Comparison of ENCODE assay signal across 15 cellular contexts in the genomic region with DNA sequence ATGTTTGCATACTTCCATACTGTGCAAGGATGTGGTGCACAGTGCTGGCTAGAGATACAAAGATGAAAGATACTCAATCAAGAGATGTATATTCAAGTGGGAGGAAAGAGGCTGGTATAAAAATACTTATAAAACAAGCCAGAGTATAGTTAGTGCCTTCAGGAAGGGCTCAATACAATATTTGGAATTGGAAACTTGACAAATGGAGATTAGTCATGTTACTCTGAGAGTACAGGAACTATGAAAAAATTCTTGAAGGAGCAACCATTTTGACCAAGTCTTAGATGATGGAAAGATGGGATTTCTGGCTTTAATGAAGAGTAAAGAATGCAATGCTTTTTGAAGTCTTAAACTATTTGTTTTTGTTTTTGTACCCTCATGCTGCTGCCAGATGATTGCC. TPM values are rescaled to one million over a fixed set of nuclear protein-coding genes. Genes with fewer than 3 reads are reported as not detected.
A peak's percentile ranks its signal among the peaks of the same experiment; 100 is the strongest.
DNase-seq lines count a peak whose midpoint lies in the region; ATAC-seq and TF ChIP-seq lines count a peak whose summit lies in the region.
"Had no signal": no experiment of that assay in that cellular context is flagged by ENCODE, and none has a peak within 500 bp of the region (broad histone marks: within the 10 kb centered on the region; RNA-seq: fewer than 3 reads in every experiment).

No MANE protein-coding gene starts in this region.

- in situ Hi-C loops in IMR-90 (cut with MboI; ENCODE audit: low sequenced_read_pairs) = loop anchor here (5.0 to 25.0 kb wide), 2 partner anchors 53 to 1118 kb away; no protein-coding TSS in a partner anchor

- no peak overlapping the region for H3K4ac ChIP-seq in IMR-90 (ENCODE audit: low read depth, low read length)

- no peak overlapping the region for H3K18ac ChIP-seq in IMR-90 (ENCODE audit: low read depth, low read length)

- peak overlapping the region; percentile 35; the same call in 1 of the 2 replicates for H3K4me2 ChIP-seq in IMR-90 (ENCODE audit: low read depth, low read length)
- H3K4me2 ChIP-seq: GM23338, PC-9 had no signal

- no peak overlapping the region for H3K56ac ChIP-seq in IMR-90 (ENCODE audit: extremely low read depth, insufficient read depth, low read length)

- TF ChIP-seq POLR2A in IMR-90 (IDR thresholded peaks at IDR 0.05; ENCODE audit: low read depth, low read length) (no peak), sigmoid colon (IDR thresholded peaks at IDR 0.05) (no peak)

- dilution Hi-C loops in IMR-90 (cut with HindIII; ENCODE audit: low sequenced_read_pairs, unreplicated experiment) = no loop called here

- H3K36me3 ChIP-seq in IMR-90 (ENCODE audit: control insufficient read depth, insufficient read depth, low read length) (no peaks in the 10 kb centered on the region), sigmoid colon (no peaks in the 10 kb centered on the region)

- H4K20me1 ChIP-seq in IMR-90 (ENCODE audit: insufficient read depth, low read length) = peaks cover 32% of the 10 kb centered on the region

- no peak overlapping the region for H2BK20ac ChIP-seq in IMR-90 (ENCODE audit: low read depth, low read length)

- H3K27me3 ChIP-seq in IMR-90 (ENCODE audit: control insufficient read depth, insufficient read depth, low read length) (no peaks in the 10 kb centered on the region), sigmoid colon (no peaks in the 10 kb centered on the region)

- no peak overlapping the region for H3K27ac ChIP-seq in IMR-90 (ENCODE audit: insufficient read depth, low read length)
- H3K27ac ChIP-seq in sigmoid colon = no peak overlapping the region
- H3K27ac ChIP-seq: PC-9, SK-N-MC had no signal

- H3K79me1 ChIP-seq in IMR-90 (ENCODE audit: low read depth in 1 of 2, low read length in 2 of 2) = peaks cover 4 to 51% of the 10 kb centered on the region in 2 experiments; a peak in 3 of 4 replicates

- no peak overlapping the region for H3K23ac ChIP-seq in IMR-90 (ENCODE audit: low read depth, low read length)

- no peak overlapping the region for H4K91ac ChIP-seq in IMR-90 (ENCODE audit: insufficient read depth, low read depth, low read length)

- no peak overlapping the region for H2AK5ac ChIP-seq in IMR-90 (ENCODE audit: low read depth, low read length)

- CTCF ChIA-PET in IMR-90 (lab: Yijun Ruan, JAX) = interaction anchor here (0.8 kb wide), 1 partner anchor 45 kb away, joined by 3 read pairs; no protein-coding TSS in a partner anchor

- no peak overlapping the region for H2AK9ac ChIP-seq in IMR-90 (replicated peaks; ENCODE audit: low read depth, low read length, poor library complexity)

- no peak overlapping the region for H4K8ac ChIP-seq in IMR-90 (ENCODE audit: low read depth in 2 of 2, low read length in 2 of 2)

- H3K4me3 ChIP-seq in AG10803 (ENCODE audit: low read length) (no peak overlapping the region), IMR-90 (ENCODE audit: insufficient read depth, low read depth, low read length) (no peak overlapping the region), fibroblast of pulmonary artery (replicated peaks; ENCODE audit: low read depth, low read length) (no peak overlapping the region), sigmoid colon (no peak overlapping the region)
- H3K4me3 ChIP-seq: GM23338, PC-9, SK-N-MC had no signal

- no TSS peak for BruUV-seq in IMR-90 (replicated peaks; lab: Mats Ljungman, UMichigan)

- no peak overlapping the region for H2BK120ac ChIP-seq in IMR-90 (ENCODE audit: low read depth, low read length)

- no peak for TF ChIP-seq EP300 in sigmoid colon (IDR thresholded peaks at IDR 0.05)

- ATAC-seq in IMR-90 (ENCODE audit: low read depth) = peak; percentile 55; the same call in 1 of the 2 replicates
- ATAC-seq in GM21825 (IDR thresholded peaks at IDR 0.05; ENCODE audit: unreplicated experiment) = no peak
- ATAC-seq in HG03108 (IDR thresholded peaks at IDR 0.05; ENCODE audit: unreplicated experiment) = no peak
- ATAC-seq: GM23338 had no signal

- H3K4me1 ChIP-seq in IMR-90 (ENCODE audit: control insufficient read depth, insufficient read depth, low read length) = peaks cover 8% of the 10 kb centered on the region
- H3K4me1 ChIP-seq in sigmoid colon = peaks cover 0 to 56% (median 33%) of the 10 kb centered on the region in 4 donors

- intact Hi-C loops in IMR-90 (cut with micrococcal nuclease) = no loop called here
- intact Hi-C loops in sigmoid colon (cut with DNase I) = no loop called here

- no peak overlapping the region for H3K14ac ChIP-seq in IMR-90 (replicated peaks; ENCODE audit: low read depth, low read length)

- TF ChIP-seq RAD21 in IMR-90 (IDR thresholded peaks at IDR 0.05; ENCODE audit: low read length) = no peak

- H3K9ac ChIP-seq in IMR-90 (ENCODE audit: low read depth, low read length) = no peak overlapping the region

- H2AFZ ChIP-seq in IMR-90 (replicated peaks; ENCODE audit: low read length, poor library complexity) = no peak overlapping the region
- H2AFZ ChIP-seq: GM23338, PC-9 had no signal

- TF ChIP-seq CTCF in AG10803 (conservative IDR thresholded peaks at IDR 0.05; ENCODE audit: low read length) (no peak), IMR-90 (conservative IDR thresholded peaks at IDR 0.05; ENCODE audit: low read depth, low read length) (no peak), fibroblast of pulmonary artery (IDR thresholded peaks at IDR 0.05; ENCODE audit: low read length, missing control alignments) (no peak), sigmoid colon (IDR thresholded peaks at IDR 0.05) (no peak)

- peaks cover 2% of the 10 kb centered on the region; the same call in 1 of the 2 replicates for H3K9me3 ChIP-seq in IMR-90 (ENCODE audit: control insufficient read depth, insufficient read depth, low read length)
- no peaks in the 10 kb centered on the region for H3K9me3 ChIP-seq in sigmoid colon

- no peak overlapping the region for H2BK15ac ChIP-seq in IMR-90 (ENCODE audit: low read depth, low read length)

- peak overlapping the region; percentile 33 for H2BK5ac ChIP-seq in IMR-90 (ENCODE audit: low read depth, low read length, poor library complexity, severe bottlenecking)

- peaks cover 4% of the 10 kb centered on the region; the same call in 1 of the 2 replicates for H3K9me1 ChIP-seq in IMR-90 (ENCODE audit: insufficient read depth, low read length)

- DNase-seq in AG10803 (ENCODE audit: low read depth) (peak; percentile 29), IMR-90 (peak; percentile 54), astrocyte of the hippocampus (ENCODE audit: low read depth, low spot score) (peak; percentile 12), fibroblast of pulmonary artery (ENCODE audit: low read depth) (peak; percentile 36), sigmoid colon (no peak)
- DNase-seq in stimulated activated CD4-positive, alpha-beta T cell treated with anti-CD3 and anti-CD28 coated beads, Interleukin-2, amount 100 ng/mL, for 48 hours = no peak
- DNase-seq: Caco-2, GDM1, NCI-H1048, NCI-H1694, PC-9 had no signal

- POLR2A ChIA-PET in IMR-90 (lab: Charles Lee; ENCODE audit: unreplicated experiment) = no interaction called here

- no peak overlapping the region; the same call in 1 of the 2 replicates for H4K5ac ChIP-seq in IMR-90 (ENCODE audit: low read depth, low read length)

TF ChIP-seq in IMR-90, 13 proteins besides CTCF, POLR2A, EP300 and RAD21:
- TF ChIP-seq CEBPB (IDR thresholded peaks at IDR 0.05; ENCODE audit: low read depth, low read length) (no peak), FOS (IDR thresholded peaks at IDR 0.05; ENCODE audit: low read depth, low read length) (no peak), MXI1 (IDR thresholded peaks at IDR 0.05; ENCODE audit: borderline replicate concordance, low read depth, low read length) (no peak), MAZ (IDR thresholded peaks at IDR 0.05; ENCODE audit: borderline replicate concordance, low read depth, low read length) (no peak), RFX5 (IDR thresholded peaks at IDR 0.05; ENCODE audit: low read depth, low read length) (no peak), RCOR1 (IDR thresholded peaks at IDR 0.05; ENCODE audit: insufficient replicate concordance, low read length) (no peak), NFE2L2 (IDR thresholded peaks at IDR 0.05; ENCODE audit: low read depth, low read length) (no peak), SMC3 (IDR thresholded peaks at IDR 0.05; ENCODE audit: low read depth, low read length) (no peak), CHD1 (IDR thresholded peaks at IDR 0.05; ENCODE audit: low read depth, low read length) (no peak), BHLHE40 (IDR thresholded peaks at IDR 0.05; ENCODE audit: low read depth, low read length) (no peak), MAFK (IDR thresholded peaks at IDR 0.05; ENCODE audit: low read depth, low read length) (no peak)
- TF ChIP-seq, protein P1, sequence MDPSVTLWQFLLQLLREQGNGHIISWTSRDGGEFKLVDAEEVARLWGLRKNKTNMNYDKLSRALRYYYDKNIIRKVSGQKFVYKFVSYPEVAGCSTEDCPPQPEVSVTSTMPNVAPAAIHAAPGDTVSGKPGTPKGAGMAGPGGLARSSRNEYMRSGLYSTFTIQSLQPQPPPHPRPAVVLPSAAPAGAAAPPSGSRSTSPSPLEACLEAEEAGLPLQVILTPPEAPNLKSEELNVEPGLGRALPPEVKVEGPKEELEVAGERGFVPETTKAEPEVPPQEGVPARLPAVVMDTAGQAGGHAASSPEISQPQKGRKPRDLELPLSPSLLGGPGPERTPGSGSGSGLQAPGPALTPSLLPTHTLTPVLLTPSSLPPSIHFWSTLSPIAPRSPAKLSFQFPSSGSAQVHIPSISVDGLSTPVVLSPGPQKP (IDR thresholded peaks at IDR 0.05; ENCODE audit: borderline replicate concordance, low read depth, low read length) = no peak
- TF ChIP-seq, protein P2, sequence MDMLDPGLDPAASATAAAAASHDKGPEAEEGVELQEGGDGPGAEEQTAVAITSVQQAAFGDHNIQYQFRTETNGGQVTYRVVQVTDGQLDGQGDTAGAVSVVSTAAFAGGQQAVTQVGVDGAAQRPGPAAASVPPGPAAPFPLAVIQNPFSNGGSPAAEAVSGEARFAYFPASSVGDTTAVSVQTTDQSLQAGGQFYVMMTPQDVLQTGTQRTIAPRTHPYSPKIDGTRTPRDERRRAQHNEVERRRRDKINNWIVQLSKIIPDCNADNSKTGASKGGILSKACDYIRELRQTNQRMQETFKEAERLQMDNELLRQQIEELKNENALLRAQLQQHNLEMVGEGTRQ (IDR thresholded peaks at IDR 0.05; ENCODE audit: low read depth, low read length) = no peak

RNA-seq across cellular contexts. Expression of a gene that starts 8.1 kb away (rescaled TPM):
- 20.1 and 26.7 TPM in 2 replicates for total RNA-seq in IMR-90 (2012; rRNA removed)
- polyA plus RNA-seq in IMR-90 (2012; rRNA removed) = 5.0 and 6.2 TPM in 2 replicates
- polyA plus RNA-seq in IMR-90 (2012; cell fraction: cytosol; rRNA removed) = 0.56 and 0.86 TPM in 2 replicates
- 0.81 and 8.1 TPM in 2 replicates for polyA plus RNA-seq in IMR-90 (2012; cell fraction: nucleus; rRNA removed; ENCODE audit: low replicate concordance)
- 10 to 100 TPM; 52.8 to 65.0 (median 59.9) TPM for total RNA-seq in sigmoid colon
- polyA plus RNA-seq in sigmoid colon = 10 to 100 TPM in 1 of 3 donors, 1 to 10 TPM in 2; 3.6 to 10.9 (median 5.1) TPM

RNA-seq across cellular contexts. Expression of a gene that starts 55.7 kb away (rescaled TPM):
- total RNA-seq in IMR-90 (2012; rRNA removed) (34.6 and 66.7 TPM in 2 replicates), sigmoid colon (100 to 1,000 TPM; 160 to 232 (median 222) TPM)
- polyA plus RNA-seq in IMR-90 (2012; rRNA removed) (22.6 and 28.7 TPM in 2 replicates), sigmoid colon (10 to 100 TPM; 22.0 to 39.6 (median 26.4) TPM)
- 1.2 and 1.4 TPM in 2 replicates for polyA plus RNA-seq in IMR-90 (2012; cell fraction: cytosol; rRNA removed)
- 7.5 and 85.4 TPM in 2 replicates for polyA plus RNA-seq in IMR-90 (2012; cell fraction: nucleus; rRNA removed; ENCODE audit: low replicate concordance)

Comparison
In these comparisons a context has a peak if more than half of its experiments do, and no peak if none do; other contexts are left out.
1. DNase-seq: peak in AG10803 (single experiment), IMR-90 (single experiment), astrocyte of the hippocampus (single experiment) and fibroblast of pulmonary artery (single experiment); none in sigmoid colon (single experiment) and stimulated activated CD4-positive, alpha-beta T cell treated with anti-CD3 and anti-CD28 coated beads, Interleukin-2, amount 100 ng/mL, for 48 hours (0 of 2).